ENCODE assay signal across 10 cellular contexts in the genomic region with DNA sequence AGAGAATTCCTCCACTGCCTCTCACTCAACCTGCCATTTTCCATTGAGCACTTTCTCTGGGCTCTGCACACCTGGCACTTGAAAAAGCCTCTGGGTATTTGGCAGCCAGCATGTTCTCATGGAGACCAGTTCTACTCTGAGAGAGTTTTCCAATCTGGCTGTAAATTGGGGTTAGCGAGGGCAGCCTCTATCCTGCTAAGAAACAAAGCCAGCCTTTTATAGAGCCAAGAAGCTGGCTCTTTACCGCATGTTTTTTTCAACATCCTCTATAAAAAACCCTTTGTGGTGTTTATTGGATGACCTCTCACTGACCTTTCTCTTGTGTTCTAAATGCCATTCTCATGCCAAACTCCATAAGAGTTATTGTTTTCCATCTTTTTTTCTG. TPM values are rescaled to one million over a fixed set of nuclear protein-coding genes. Genes with fewer than 3 reads are reported as not detected.
A peak's percentile ranks its signal among the peaks of the same experiment; 100 is the strongest.
DNase-seq lines count a peak whose midpoint lies in the region; ATAC-seq, FAIRE-seq and TF ChIP-seq lines count a peak whose summit lies in the region.
"Had no signal": no experiment of that assay in that cellular context is flagged by ENCODE, and none has a peak within 500 bp of the region (broad histone marks: within the 10 kb centered on the region; RNA-seq: fewer than 3 reads in every experiment).

No MANE protein-coding gene starts in this region.

- H3K4me1 ChIP-seq in HUES64 (ENCODE audit: insufficient read depth, low read length) (peaks cover 13% of the 10 kb centered on the region), small intestine (ENCODE audit: control insufficient read depth in 2 of 2, insufficient read depth in 1 of 2, low read depth in 1 of 2, low read length in 1 of 2) (peaks cover 0 to 5% of the 10 kb centered on the region in 2 donors), upper lobe of right lung (peaks cover 26% of the 10 kb centered on the region)

- intact Hi-C loops in upper lobe of right lung (cut with DNase I): no loop called here

- H3K9me3 ChIP-seq in HUES64 (ENCODE audit: insufficient read depth, low read depth, low read length): no peaks in the 10 kb centered on the region
- H3K9me3 ChIP-seq in small intestine (ENCODE audit: control insufficient read depth, low read depth): no peaks in the 10 kb centered on the region
- no peaks in the 10 kb centered on the region for H3K9me3 ChIP-seq in upper lobe of right lung
- H3K9me3 ChIP-seq: neutrophil had no signal

- no peak overlapping the region for H3K4me3 ChIP-seq in HUES64 (ENCODE audit: low read length)
- no peak overlapping the region for H3K4me3 ChIP-seq in small intestine (ENCODE audit: low read depth in 1 of 2, low read length in 2 of 2)
- no peak overlapping the region for H3K4me3 ChIP-seq in upper lobe of right lung

- DNase-seq in amniotic epithelial cell (ENCODE audit: low read depth): peak; percentile 48
- DNase-seq in hippocampal formation (lab: John Stamatoyannopoulos, UW): peak; percentile 52 to 96
- DNase-seq in small intestine: peak; percentile 23
- DNase-seq in SK-N-DZ (ENCODE audit: low spot score): no peak
- DNase-seq in upper lobe of right lung: no peak
- DNase-seq in GOT3 (lab: John Stamatoyannopoulos, UW): no peak
- DNase-seq: activated naive CD8-positive, alpha-beta T cell treated with anti-CD3 and anti-CD28 coated beads, Interleukin-2, amount 10 ng/mL, durations not matched to agents 7 days and 5 days had no signal

- H3K27ac ChIP-seq in HUES64 (ENCODE audit: low read depth, low read length): peak overlapping the region; percentile 15; the same call in 1 of the 2 replicates
- H3K27ac ChIP-seq in small intestine (ENCODE audit: low read depth in 1 of 2, low read length in 1 of 2): no peak overlapping the region
- H3K27ac ChIP-seq in upper lobe of right lung: no peak overlapping the region
- H3K27ac ChIP-seq: neutrophil had no signal

- no peak for TF ChIP-seq CTCF in upper lobe of right lung (IDR thresholded peaks at IDR 0.05)

- H3K9ac ChIP-seq in HUES64 (ENCODE audit: low read depth, low read length): no peak overlapping the region

- H3K36me3 ChIP-seq in HUES64 (ENCODE audit: insufficient read depth, low read length) (no peaks in the 10 kb centered on the region), small intestine (ENCODE audit: control insufficient read depth in 2 of 2, insufficient read depth in 2 of 2, low read length in 2 of 2) (no peaks in the 10 kb centered on the region), upper lobe of right lung (no peaks in the 10 kb centered on the region)
- H3K36me3 ChIP-seq: neutrophil had no signal

- WGBS in HUES64: 74% methylated on average over 2 of the region's 2 CpGs
- 11 to 32% (median 30%) methylated on average over 2 of the region's 2 CpGs for WGBS in small intestine, 3 donors

- no peaks in the 10 kb centered on the region for H3K27me3 ChIP-seq in HUES64 (ENCODE audit: insufficient read depth, low read length)
- H3K27me3 ChIP-seq in small intestine (ENCODE audit: control insufficient read depth in 2 of 2, insufficient read depth in 2 of 2, low read length in 2 of 2): no peaks in the 10 kb centered on the region
- H3K27me3 ChIP-seq in upper lobe of right lung: no peaks in the 10 kb centered on the region
- H3K27me3 ChIP-seq: neutrophil had no signal

- no peak for ATAC-seq in upper lobe of right lung
- no peak for ATAC-seq in GM21825 (IDR thresholded peaks at IDR 0.05; ENCODE audit: unreplicated experiment)

- FAIRE-seq in small intestine (lab: Jason Lieb, UNC): no peak

RNA-seq across cellular contexts. Expression of a gene that starts 52.6 kb away (rescaled TPM):
- 13.0 TPM for polyA plus RNA-seq in HUES64 (2013, experiment 1 of 2)
- 13.8 TPM for polyA plus RNA-seq in HUES64 (2013, experiment 2 of 2)
- 1 to 10 TPM; 3.1 to 7.6 (median 4.8) TPM for polyA plus RNA-seq in small intestine
- polyA plus RNA-seq in SK-N-DZ (2014; cell fraction: cytosol; rRNA removed): 8.6 and 27.6 TPM in 2 replicates
- polyA plus RNA-seq in SK-N-DZ (2014; cell fraction: nucleus; rRNA removed): 12.3 and 13.5 TPM in 2 replicates
- 18.4 TPM for total RNA-seq in upper lobe of right lung

Comparison
In these comparisons a context has a peak if more than half of its experiments do, and no peak if none do; other contexts are left out.
1. DNase-seq: peak in amniotic epithelial cell (single experiment), hippocampal formation (2 of 2) and small intestine (single experiment); none in SK-N-DZ (single experiment), upper lobe of right lung (single experiment) and GOT3 (single experiment).